Comparison of ENCODE assay signal across 8 cellular contexts in the genomic region with DNA sequence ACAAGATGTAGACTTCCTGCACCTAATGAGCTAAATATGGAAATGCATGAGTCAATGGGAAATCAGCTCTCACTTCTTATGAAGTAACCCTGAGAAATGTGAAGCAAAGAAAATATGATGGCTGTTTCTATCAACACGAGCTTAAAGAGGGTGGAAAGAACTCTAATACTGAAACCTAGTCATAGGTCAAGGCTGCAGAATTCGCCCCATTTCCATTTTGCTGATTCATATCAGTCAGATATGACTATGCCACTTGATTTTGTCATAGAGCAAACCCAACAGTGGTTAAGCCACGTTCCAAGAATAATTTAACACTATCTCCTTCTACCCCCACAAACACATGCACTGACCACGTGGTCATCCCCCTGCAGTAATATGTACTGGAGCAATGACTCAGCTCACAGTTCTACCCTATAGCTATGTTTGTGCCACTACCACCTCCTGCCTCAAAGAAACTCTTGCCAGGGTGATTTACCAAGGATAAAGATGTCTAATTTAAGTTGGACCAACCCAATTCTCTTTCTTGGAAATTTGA.
DNase-seq lines count a peak whose midpoint lies in the region; ATAC-seq lines count a peak whose summit lies in the region.

No MANE protein-coding gene starts in this region.

- ATAC-seq in GM19025 (IDR thresholded peaks at IDR 0.05; ENCODE audit: low read depth, unreplicated experiment) (peak; percentile 88), HG03066 (IDR thresholded peaks at IDR 0.05; ENCODE audit: low read depth, unreplicated experiment) (peak; percentile 91)

- peak overlapping the region; percentile 8 for H3K27ac Mint-ChIP-seq in T-helper 1 cell treated with Interleukin-12 subunit alpha and Interleukin-12 subunit beta and Interleukin-4 antibody, amounts not matched to agents 30 μg/mL and 1 μg/mL, for 36 hours

- no peaks in the 10 kb centered on the region for H3K36me3 Mint-ChIP-seq in T-helper 1 cell treated with Interleukin-12 subunit alpha and Interleukin-12 subunit beta and Interleukin-4 antibody, amounts not matched to agents 30 μg/mL and 1 μg/mL, for 36 hours (ENCODE audit: low read depth)

- peak; percentile 66 for DNase-seq in AG08396 (ENCODE audit: low spot score)
- peak; percentile 73 for DNase-seq in foreskin melanocyte
- DNase-seq in 8988T = no peak
- no peak for DNase-seq in Kasumi-1 (lab: John Stamatoyannopoulos, UW)
- DNase-seq in ecto neural progenitor cell (ENCODE audit: low spot score) = no peak

- no peak overlapping the region for H3K4me3 Mint-ChIP-seq in T-helper 1 cell treated with Interleukin-12 subunit alpha and Interleukin-12 subunit beta and Interleukin-4 antibody, amounts not matched to agents 30 μg/mL and 1 μg/mL, for 36 hours

- H3K9me3 Mint-ChIP-seq in T-helper 1 cell treated with Interleukin-12 subunit alpha and Interleukin-12 subunit beta and Interleukin-4 antibody, amounts not matched to agents 30 μg/mL and 1 μg/mL, for 36 hours = peaks cover 4% of the 10 kb centered on the region

- peaks cover 11% of the 10 kb centered on the region for H3K4me1 Mint-ChIP-seq in T-helper 1 cell treated with Interleukin-12 subunit alpha and Interleukin-12 subunit beta and Interleukin-4 antibody, amounts not matched to agents 30 μg/mL and 1 μg/mL, for 36 hours (ENCODE audit: low read depth)

- no peaks in the 10 kb centered on the region for H3K27me3 Mint-ChIP-seq in T-helper 1 cell treated with Interleukin-12 subunit alpha and Interleukin-12 subunit beta and Interleukin-4 antibody, amounts not matched to agents 30 μg/mL and 1 μg/mL, for 36 hours (ENCODE audit: low read depth)

Comparison
In these comparisons a context has a peak if more than half of its experiments do, and no peak if none do; other contexts are left out.
1. DNase-seq: peak in AG08396 (single experiment) and foreskin melanocyte (single experiment); none in 8988T (single experiment), Kasumi-1 (0 of 2) and ecto neural progenitor cell (single experiment).